8 cellular contexts compared by ENCODE assay signal in the genomic region with DNA sequence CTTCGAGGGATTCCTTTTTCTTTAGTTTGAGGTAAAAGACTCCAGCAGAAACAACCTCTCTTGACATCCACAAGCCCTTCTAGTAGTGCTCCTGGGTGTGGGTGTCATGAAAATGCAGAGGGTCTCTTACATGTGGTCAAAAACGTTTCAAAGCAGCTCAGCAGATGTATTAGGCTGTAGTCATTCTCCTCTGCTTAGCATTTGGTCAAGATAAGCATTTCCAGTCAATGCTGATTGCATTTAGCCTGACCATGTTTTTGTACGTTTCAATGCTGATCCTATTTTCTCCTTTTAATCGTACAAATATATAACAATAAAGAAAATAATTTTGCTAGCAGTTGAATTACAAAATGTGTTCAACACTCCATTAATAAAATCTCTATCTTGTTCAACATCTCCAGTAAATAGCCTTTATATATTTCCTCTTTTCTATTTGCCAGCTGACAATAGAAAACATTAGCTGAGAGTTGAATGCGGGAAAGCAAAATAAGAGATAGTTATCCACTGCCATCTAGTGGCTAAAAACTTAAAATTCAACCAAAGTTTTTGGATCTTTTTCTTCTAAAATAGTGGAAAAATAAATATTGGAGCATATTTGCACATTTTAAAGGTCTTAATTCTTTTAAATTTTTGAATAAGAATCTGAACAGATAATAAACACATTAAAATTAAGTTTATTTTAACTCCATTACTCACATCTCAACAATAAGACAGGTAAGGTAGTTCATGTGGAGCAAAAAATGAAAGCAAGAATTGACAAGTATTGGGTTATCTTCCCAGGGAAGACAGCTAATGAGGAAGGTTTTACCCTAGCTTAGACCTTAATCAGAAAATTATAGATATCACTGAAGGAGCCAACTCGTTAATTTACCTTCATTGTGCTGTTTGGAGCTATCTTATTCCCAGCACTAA. TPM values are rescaled to one million over a fixed set of nuclear protein-coding genes. Genes with fewer than 3 reads are reported as not detected.
A peak's percentile ranks its signal among the peaks of the same experiment; 100 is the strongest.
DNase-seq lines count a peak whose midpoint lies in the region; ATAC-seq, FAIRE-seq and TF ChIP-seq lines count a peak whose summit lies in the region.

No MANE protein-coding gene starts in this region.

- 22 to 26% methylated on average over 6 of the region's 6 CpGs for WGBS in pancreas, 2 donors

- DNase-seq in AG09319 (ENCODE audit: extremely low read depth, low read depth) (no peak), GM19238 (ENCODE audit: insufficient read length, low spot score) (peak; percentile 2), NCI-H82 (lab: John Stamatoyannopoulos, UW) (peak; percentile 40), pancreas (no peak)
- no peak for DNase-seq in stimulated activated CD4-positive, alpha-beta T cell treated with anti-CD3 and anti-CD28 coated beads, Interleukin-4, amount 100 ng/mL, for 4 hours

- intact Hi-C loops in pancreas (cut with DNase I) = no loop called here

- H3K4me3 ChIP-seq in pancreas = no peak overlapping the region

- H3K9me3 ChIP-seq in pancreas = no peaks in the 10 kb centered on the region

- peak; percentile 46 for TF ChIP-seq CTCF in AG09319 (IDR thresholded peaks at IDR 0.05; ENCODE audit: low read depth, low read length)
- peak; percentile 8 to 53 (median 44) for TF ChIP-seq CTCF in pancreas (IDR thresholded peaks at IDR 0.05)

- no peaks in the 10 kb centered on the region for H3K27me3 ChIP-seq in pancreas

- H3K36me3 ChIP-seq in pancreas = no peaks in the 10 kb centered on the region

- ATAC-seq in pancreas = peak in 3 of 4 donors; percentile 50 to 75 (median 70)
- ATAC-seq in GM21515 (IDR thresholded peaks at IDR 0.05; ENCODE audit: unreplicated experiment) = no peak
- no peak for ATAC-seq in esophagus mucosa

- FAIRE-seq in endometrium (lab: Jason Lieb, UNC) = peak; percentile 96
- FAIRE-seq in pancreas (lab: Jason Lieb, UNC) = peak; percentile 98

- no peak overlapping the region for H3K27ac ChIP-seq in pancreas

- no peaks in the 10 kb centered on the region for H3K4me1 ChIP-seq in pancreas

RNA-seq across cellular contexts. Expression of a gene that starts 15.2 kb away (rescaled TPM):
- 10 to 100 TPM in 1 of 6 donors, 1 to 10 TPM in 5; 4.7 to 10.4 (median 6.6) TPM for total RNA-seq in pancreas
- 1 to 10 TPM; 3.7 to 9.5 TPM for polyA plus RNA-seq in pancreas
- 14.8 TPM for total RNA-seq in esophagus mucosa

Comparison
In these comparisons a context has a peak if more than half of its experiments do, and no peak if none do; other contexts are left out.
1. DNase-seq: peak in GM19238 (single experiment) and NCI-H82 (single experiment); none in AG09319 (single experiment), pancreas (0 of 6) and stimulated activated CD4-positive, alpha-beta T cell treated with anti-CD3 and anti-CD28 coated beads, Interleukin-4, amount 100 ng/mL, for 4 hours (0 of 2).
2. ATAC-seq: peak in pancreas (3 of 4); none in GM21515 (single experiment) and esophagus mucosa (single experiment).